ENCODE assay signal across 10 cellular contexts in genomic region chr7:6386779-6387178, GRCh38. TPM values are rescaled to one million over a fixed set of nuclear protein-coding genes. Genes with fewer than 3 reads are reported as not detected.
A peak's percentile ranks its signal among the peaks of the same experiment; 100 is the strongest.
DNase-seq lines count a peak whose midpoint lies in the region; ATAC-seq and TF ChIP-seq lines count a peak whose summit lies in the region.
"Had no signal": no experiment of that assay in that cellular context is flagged by ENCODE, and none has a peak within 500 bp of the region (broad histone marks: within the 10 kb centered on the region; RNA-seq: fewer than 3 reads in every experiment).

No MANE protein-coding gene starts in this region.

- peaks cover 63% of the 10 kb centered on the region for H3K36me3 ChIP-seq in RWPE2 (ENCODE audit: low read depth)
- H3K36me3 ChIP-seq in suprapubic skin, result peaks cover 29% of the 10 kb centered on the region
- H3K36me3 ChIP-seq in gastroesophageal sphincter, result peaks cover 0 to 44% of the 10 kb centered on the region in 2 donors

- H3K9me3 Mint-ChIP-seq in activated T-cell treated with anti-CD3 and anti-CD28 coated beads, Interleukin-2, amount 50 U/mL, for 72 hours, result no peaks in the 10 kb centered on the region
- H3K9me3 Mint-ChIP-seq in immature natural killer cell, result no peaks in the 10 kb centered on the region
- H3K9me3 Mint-ChIP-seq: T-helper 1 cell treated with Interleukin-12 subunit alpha and Interleukin-12 subunit beta and Interleukin-4 antibody, amounts not matched to agents 30 μg/mL and 1 μg/mL, for 36 hours had no signal

- no peak for TF ChIP-seq POLR2A in suprapubic skin (IDR thresholded peaks at IDR 0.05)
- no peak for TF ChIP-seq POLR2A in gastroesophageal sphincter (IDR thresholded peaks at IDR 0.05)

- H3K27ac Mint-ChIP-seq in activated T-cell treated with anti-CD3 and anti-CD28 coated beads, Interleukin-2, amount 50 U/mL, for 72 hours, result peak overlapping the region; percentile 73
- H3K27ac Mint-ChIP-seq in immature natural killer cell, result peak overlapping the region in 4 of 6 donors; percentile 32 to 75 (median 54)

- peaks cover 5 to 27% of the 10 kb centered on the region in 2 donors for H3K36me3 Mint-ChIP-seq in activated T-cell treated with anti-CD3 and anti-CD28 coated beads, Interleukin-2, amount 50 U/mL, for 72 hours (ENCODE audit: insufficient read depth in 2 of 2)
- peaks cover 0 to 3% (median 3%) of the 10 kb centered on the region in 3 donors for H3K36me3 Mint-ChIP-seq in immature natural killer cell

- H3K27ac ChIP-seq in RWPE2 (ENCODE audit: poor library complexity, severe bottlenecking) (peak overlapping the region; percentile 94), suprapubic skin (peak overlapping the region; percentile 69), gastroesophageal sphincter (peak overlapping the region in 2 of 4 donors; percentile 1 to 74)

- no peaks in the 10 kb centered on the region for H3K9me3 ChIP-seq in RWPE2 (ENCODE audit: severe bottlenecking)
- no peaks in the 10 kb centered on the region for H3K9me3 ChIP-seq in suprapubic skin
- H3K9me3 ChIP-seq in gastroesophageal sphincter, result no peaks in the 10 kb centered on the region

- H3K4me3 ChIP-seq in RWPE2 (ENCODE audit: severe bottlenecking), result no peak overlapping the region
- H3K4me3 ChIP-seq in suprapubic skin, result no peak overlapping the region
- H3K4me3 ChIP-seq in gastroesophageal sphincter, result no peak overlapping the region

- WGBS in suprapubic skin, result 80% methylated on average over 3 of the region's 3 CpGs
- 59 to 65% methylated on average over 2 to 3 of the region's 3 CpGs for WGBS in gastroesophageal sphincter (ENCODE audit: low coverage in 1 of 2), 2 donors

- H3K4me1 Mint-ChIP-seq in activated T-cell treated with anti-CD3 and anti-CD28 coated beads, Interleukin-2, amount 50 U/mL, for 72 hours (ENCODE audit: low read depth), result peaks cover 62% of the 10 kb centered on the region
- H3K4me1 Mint-ChIP-seq in immature natural killer cell, result peaks cover 56 to 68% of the 10 kb centered on the region in 2 donors

- no peaks in the 10 kb centered on the region for H3K27me3 Mint-ChIP-seq in activated T-cell treated with anti-CD3 and anti-CD28 coated beads, Interleukin-2, amount 50 U/mL, for 72 hours (ENCODE audit: low read depth)
- peaks cover 0 to 5% (median 0%) of the 10 kb centered on the region in 3 donors for H3K27me3 Mint-ChIP-seq in immature natural killer cell (ENCODE audit: low read depth in 3 of 3)

- peaks cover 57% of the 10 kb centered on the region for H3K4me1 ChIP-seq in RWPE2 (ENCODE audit: insufficient read depth, poor library complexity, severe bottlenecking)
- peaks cover 78% of the 10 kb centered on the region for H3K4me1 ChIP-seq in suprapubic skin
- peaks cover 10 to 87% (median 26%) of the 10 kb centered on the region in 3 donors for H3K4me1 ChIP-seq in gastroesophageal sphincter

- TF ChIP-seq EP300 in suprapubic skin (IDR thresholded peaks at IDR 0.05), result no peak
- TF ChIP-seq EP300 in gastroesophageal sphincter (IDR thresholded peaks at IDR 0.05), result no peak

- no peak for ATAC-seq in activated T-cell treated with anti-CD3 and anti-CD28 coated beads, Interleukin-2, amount 50 U/mL, for 72 hours (replicated peaks in 1 of 2)
- ATAC-seq in RWPE2 (ENCODE audit: low read depth), result no peak
- ATAC-seq in gastroesophageal sphincter, result no peak

- TF ChIP-seq CTCF in RWPE2 (IDR thresholded peaks at IDR 0.05; ENCODE audit: poor library complexity, severe bottlenecking), result no peak
- TF ChIP-seq CTCF in suprapubic skin (IDR thresholded peaks at IDR 0.05), result no peak
- TF ChIP-seq CTCF in gastroesophageal sphincter (IDR thresholded peaks at IDR 0.05), result no peak

- no peaks in the 10 kb centered on the region for H3K27me3 ChIP-seq in RWPE2 (ENCODE audit: insufficient read depth, poor library complexity, severe bottlenecking)
- H3K27me3 ChIP-seq in suprapubic skin, result no peaks in the 10 kb centered on the region
- H3K27me3 ChIP-seq in gastroesophageal sphincter, result no peaks in the 10 kb centered on the region

- H3K4me3 Mint-ChIP-seq in activated T-cell treated with anti-CD3 and anti-CD28 coated beads, Interleukin-2, amount 50 U/mL, for 72 hours, result peak overlapping the region in 1 of 2 donors; percentile 49
- peak overlapping the region in 1 of 5 donors; percentile 21 for H3K4me3 Mint-ChIP-seq in immature natural killer cell
- H3K4me3 Mint-ChIP-seq: T-helper 1 cell treated with Interleukin-12 subunit alpha and Interleukin-12 subunit beta and Interleukin-4 antibody, amounts not matched to agents 30 μg/mL and 1 μg/mL, for 36 hours had no signal

- no peak for DNase-seq in activated T-cell treated with anti-CD3 and anti-CD28 coated beads, Interleukin-2, amount 50 U/mL, for 72 hours
- DNase-seq in activated T-cell treated with anti-CD3 and anti-CD28 coated beads, Interleukin-2, amount 50 U/mL, for 48 hours, result no peak
- no peak for DNase-seq in RWPE2 (ENCODE audit: low spot score)
- DNase-seq in immature natural killer cell, result no peak
- no peak for DNase-seq in suprapubic skin (ENCODE audit: low spot score in 2 of 2)
- no peak for DNase-seq in GM03348 (ENCODE audit: low spot score)
- DNase-seq in GF-D8 (lab: John Stamatoyannopoulos, UW), result no peak
- DNase-seq: activated CD4-positive, alpha-beta T cell treated with anti-CD3 and anti-CD28 coated beads for 4 hours had no signal

RNA-seq across cellular contexts. Expression of gene RAC1, which starts 12.5 kb away (rescaled TPM):
- 100 to 1,000 TPM; 171 to 176 TPM for total RNA-seq in activated T-cell treated with anti-CD3 and anti-CD28 coated beads, Interleukin-2, amount 50 U/mL, for 72 hours
- polyA plus RNA-seq in immature natural killer cell, result 100 to 1,000 TPM; 324 to 389 (median 386) TPM
- total RNA-seq in suprapubic skin (100 to 1,000 TPM; 217 to 293 (median 253) TPM), gastroesophageal sphincter (100 to 1,000 TPM; 102 to 170 (median 123) TPM)

RNA-seq across cellular contexts. Expression of gene FAM220A, which starts 38.0 kb away (rescaled TPM):
- 10 to 100 TPM; 15.0 to 19.6 TPM for total RNA-seq in activated T-cell treated with anti-CD3 and anti-CD28 coated beads, Interleukin-2, amount 50 U/mL, for 72 hours
- polyA plus RNA-seq in immature natural killer cell, result 1 to 10 TPM; 1.9 to 6.2 (median 5.7) TPM
- total RNA-seq in suprapubic skin (10 to 100 TPM; 10.4 to 20.4 (median 13.6) TPM), gastroesophageal sphincter (10 to 100 TPM; 11.6 to 21.6 (median 18.0) TPM)
